In the genomic region with DNA sequence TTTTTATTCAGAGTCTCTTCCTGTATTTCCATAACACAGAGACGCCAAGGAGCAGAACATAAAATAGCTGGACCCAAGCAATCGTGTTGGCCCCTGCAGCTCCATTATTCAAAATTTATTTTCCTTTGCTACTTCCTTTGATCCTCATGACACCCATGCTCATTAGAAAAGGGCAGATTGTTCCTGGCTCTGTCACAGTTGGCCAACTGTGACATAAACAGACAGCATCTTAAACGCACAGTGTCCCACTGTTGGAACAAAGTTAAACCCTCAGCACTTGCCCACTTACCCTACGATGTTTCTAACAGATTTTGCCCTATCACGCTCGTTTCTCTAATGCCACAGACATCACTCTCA, we compare ENCODE assay signal across 12 cellular contexts. TPM values are rescaled to one million over a fixed set of nuclear protein-coding genes. Genes with fewer than 3 reads are reported as not detected.
A peak's percentile ranks its signal among the peaks of the same experiment; 100 is the strongest.
DNase-seq lines count a peak whose midpoint lies in the region; ATAC-seq, FAIRE-seq and TF ChIP-seq lines count a peak whose summit lies in the region.
"Had no signal": no experiment of that assay in that cellular context is flagged by ENCODE, and none has a peak within 500 bp of the region (broad histone marks: within the 10 kb centered on the region; RNA-seq: fewer than 3 reads in every experiment).

No MANE protein-coding gene starts in this region.

- no peaks in the 10 kb centered on the region for H3K27me3 Mint-ChIP-seq in activated naive CD4-positive, alpha-beta T cell treated with anti-CD3 and anti-CD28 coated beads for 36 hours (ENCODE audit: low read depth)
- H3K27me3 Mint-ChIP-seq: CD4-positive, CD25-positive, alpha-beta regulatory T cell had no signal

- no peak overlapping the region for H3K23ac ChIP-seq in mesenchymal stem cell (ENCODE audit: low read length in 2 of 2)

- peaks cover 35% of the 10 kb centered on the region for H3K4me1 Mint-ChIP-seq in stimulated activated effector memory CD8-positive, alpha-beta T cell treated with anti-CD3 and anti-CD28 coated beads, Interleukin-12 subunit alpha, Interleukin-12 subunit beta, amount 100 ng/mL, for 72 hours
- H3K4me1 Mint-ChIP-seq in activated naive CD4-positive, alpha-beta T cell treated with anti-CD3 and anti-CD28 coated beads for 36 hours (ENCODE audit: low read depth) = peaks cover 36% of the 10 kb centered on the region

- H3K14ac ChIP-seq in mesenchymal stem cell (ENCODE audit: low read length in 2 of 2) = no peak overlapping the region

- peak overlapping the region; percentile 35 for H2AFZ ChIP-seq in endothelial cell of umbilical vein (ENCODE audit: low read depth, low read length)
- no peak overlapping the region for H2AFZ ChIP-seq in mesenchymal stem cell (ENCODE audit: low read depth, low read length)

- peak overlapping the region; percentile 47 for H4K91ac ChIP-seq in mesenchymal stem cell (ENCODE audit: low read length)

- H3K36me3 Mint-ChIP-seq in stimulated activated effector memory CD8-positive, alpha-beta T cell treated with anti-CD3 and anti-CD28 coated beads, Interleukin-12 subunit alpha, Interleukin-12 subunit beta, amount 100 ng/mL, for 72 hours = no peaks in the 10 kb centered on the region
- peaks cover 4% of the 10 kb centered on the region for H3K36me3 Mint-ChIP-seq in activated naive CD4-positive, alpha-beta T cell treated with anti-CD3 and anti-CD28 coated beads for 36 hours (ENCODE audit: low read depth)
- H3K36me3 Mint-ChIP-seq: CD4-positive, CD25-positive, alpha-beta regulatory T cell had no signal

- H2BK5ac ChIP-seq in mesenchymal stem cell (ENCODE audit: low read depth, low read length, poor library complexity, severe bottlenecking) = no peak overlapping the region

- no peak for TF ChIP-seq EP300 in stomach (IDR thresholded peaks at IDR 0.05)

- H3K9me3 ChIP-seq in endothelial cell of umbilical vein (replicated peaks; ENCODE audit: control insufficient read depth, insufficient read depth, low read length) (no peaks in the 10 kb centered on the region), mesenchymal stem cell (ENCODE audit: control insufficient read depth, low read length) (no peaks in the 10 kb centered on the region), stomach (no peaks in the 10 kb centered on the region)

- H2BK15ac ChIP-seq in mesenchymal stem cell (ENCODE audit: low read depth, poor library complexity, severe bottlenecking) = no peak overlapping the region

- H4K20me1 ChIP-seq in endothelial cell of umbilical vein (replicated peaks; ENCODE audit: control insufficient read depth, extremely low read depth, insufficient read depth, low read length) = no peaks in the 10 kb centered on the region

- no peak for FAIRE-seq in endothelial cell of umbilical vein (lab: Jason Lieb, UNC)

- H3K27ac Mint-ChIP-seq in stimulated activated effector memory CD8-positive, alpha-beta T cell treated with anti-CD3 and anti-CD28 coated beads, Interleukin-12 subunit alpha, Interleukin-12 subunit beta, amount 100 ng/mL, for 72 hours = no peak overlapping the region
- no peak overlapping the region for H3K27ac Mint-ChIP-seq in activated naive CD4-positive, alpha-beta T cell treated with anti-CD3 and anti-CD28 coated beads for 36 hours

- dilution Hi-C loops in endothelial cell of umbilical vein (cut with MboI; ENCODE audit: extremely low pct_ligation_motif_present, low sequenced_read_pairs) = no loop called here

- H2AK5ac ChIP-seq in mesenchymal stem cell (ENCODE audit: low read length, severe bottlenecking) = peak overlapping the region; percentile 18

- H3K79me2 ChIP-seq in endothelial cell of umbilical vein (ENCODE audit: control insufficient read depth, insufficient read depth, low read length) = no peaks in the 10 kb centered on the region

- no TSS peak for BruUV-seq in endothelial cell of umbilical vein (replicated peaks; lab: Mats Ljungman, UMichigan)

- no peaks in the 10 kb centered on the region for H3K27me3 ChIP-seq in endothelial cell of umbilical vein (ENCODE audit: control insufficient read depth in 2 of 2, insufficient read depth in 2 of 2, low read length in 2 of 2)
- H3K27me3 ChIP-seq in mesenchymal stem cell (ENCODE audit: control insufficient read depth in 1 of 2, insufficient read depth in 1 of 2, low read length in 2 of 2) = no peaks in the 10 kb centered on the region
- no peaks in the 10 kb centered on the region for H3K27me3 ChIP-seq in stomach

- peak overlapping the region; percentile 42 to 91 for H2BK12ac ChIP-seq in mesenchymal stem cell (ENCODE audit: low read length in 2 of 2)

- CTCF ChIA-PET in endothelial cell of umbilical vein (lab: Charles Lee) = interaction anchor here (1.3 to 3.2 kb wide), 6 partner anchors 10 to 416 kb away, joined by 3 to 30 read pairs (median 8); no protein-coding TSS in a partner anchor
- CTCF ChIA-PET in activated naive CD4-positive, alpha-beta T cell treated with anti-CD3 and anti-CD28 coated beads for 36 hours (lab: Charles Lee) = interaction anchor here (0.7 to 7.8 kb wide), 3 partner anchors 21 to 212 kb away, joined by 3 to 49 read pairs (median 7); no protein-coding TSS in a partner anchor

- peak; percentile 25; the same call in 2 of the 3 replicates for ATAC-seq in SK-N-SH treated with all-trans-retinoic acid at 6 μM for 48 hours
- no peak for ATAC-seq in stimulated activated effector memory CD8-positive, alpha-beta T cell treated with anti-CD3 and anti-CD28 coated beads, Interleukin-12 subunit alpha, Interleukin-12 subunit beta, amount 100 ng/mL, for 72 hours
- ATAC-seq in HG03432 (IDR thresholded peaks at IDR 0.05; ENCODE audit: unreplicated experiment) = no peak

- no peak overlapping the region for H3K4me2 ChIP-seq in endothelial cell of umbilical vein (ENCODE audit: insufficient read depth, low read length)
- H3K4me2 ChIP-seq in mesenchymal stem cell (ENCODE audit: low read length, poor library complexity, severe bottlenecking) = no peak overlapping the region

- H3K9me3 Mint-ChIP-seq in stimulated activated effector memory CD8-positive, alpha-beta T cell treated with anti-CD3 and anti-CD28 coated beads, Interleukin-12 subunit alpha, Interleukin-12 subunit beta, amount 100 ng/mL, for 72 hours = no peaks in the 10 kb centered on the region
- no peaks in the 10 kb centered on the region for H3K9me3 Mint-ChIP-seq in activated naive CD4-positive, alpha-beta T cell treated with anti-CD3 and anti-CD28 coated beads for 36 hours
- H3K9me3 Mint-ChIP-seq: CD4-positive, CD25-positive, alpha-beta regulatory T cell had no signal

- H3K27ac ChIP-seq in endothelial cell of umbilical vein (ENCODE audit: insufficient read depth, low read depth, low read length) = no peak overlapping the region
- peak overlapping the region; percentile 84 for H3K27ac ChIP-seq in mesenchymal stem cell (ENCODE audit: low read length, poor library complexity, severe bottlenecking)
- H3K27ac ChIP-seq in stomach = peak overlapping the region in 4 of 5 donors; percentile 58 to 78 (median 66)

- WGBS in mesenchymal stem cell = 48% methylated on average over 6 of the region's 6 CpGs
- WGBS in stomach, 5 donors = 61 to 70% (median 68%) methylated on average over 6 of the region's 6 CpGs

- peak overlapping the region; percentile 3 to 97 for H3K4ac ChIP-seq in mesenchymal stem cell (ENCODE audit: low read depth in 1 of 2, low read length in 2 of 2)

- intact Hi-C loops in endothelial cell of umbilical vein (cut with micrococcal nuclease) = no loop called here
- intact Hi-C loops in stomach (cut with DNase I; ENCODE audit: low total_unique reads) = loop anchor here (10.0 kb wide), 1 partner anchor 137 kb away; no protein-coding TSS in a partner anchor
- intact Hi-C loops in activated naive CD4-positive, alpha-beta T cell treated with anti-CD3 and anti-CD28 coated beads for 36 hours (cut with micrococcal nuclease) = loop anchor here (1.0 to 2.0 kb wide), 4 partner anchors 13 to 87 kb away; no protein-coding TSS in a partner anchor

- H3K4me3 Mint-ChIP-seq in stimulated activated effector memory CD8-positive, alpha-beta T cell treated with anti-CD3 and anti-CD28 coated beads, Interleukin-12 subunit alpha, Interleukin-12 subunit beta, amount 100 ng/mL, for 72 hours = no peak overlapping the region
- no peak overlapping the region for H3K4me3 Mint-ChIP-seq in activated naive CD4-positive, alpha-beta T cell treated with anti-CD3 and anti-CD28 coated beads for 36 hours
- H3K4me3 Mint-ChIP-seq: CD4-positive, CD25-positive, alpha-beta regulatory T cell had no signal

- H3K18ac ChIP-seq in mesenchymal stem cell (ENCODE audit: low read depth in 1 of 2, low read length in 2 of 2) = peak overlapping the region; percentile 1 to 90

- H2BK120ac ChIP-seq in mesenchymal stem cell (ENCODE audit: low read depth, low read length) = peak overlapping the region; percentile 37

- POLR2A ChIA-PET in endothelial cell of umbilical vein (lab: Charles Lee) = no interaction called here

- no peaks in the 10 kb centered on the region for H3K9me1 ChIP-seq in endothelial cell of umbilical vein (replicated peaks; ENCODE audit: control insufficient read depth, extremely low read depth, insufficient read depth, low read length)

- H3K4me1 ChIP-seq in endothelial cell of umbilical vein (ENCODE audit: control insufficient read depth, extremely low read depth, insufficient read depth, low read length) (peaks cover 9% of the 10 kb centered on the region), mesenchymal stem cell (ENCODE audit: control insufficient read depth, insufficient read depth, low read depth, low read length) (peaks cover 16% of the 10 kb centered on the region), stomach (peaks cover 3 to 37% (median 8%) of the 10 kb centered on the region in 4 donors)

- TF ChIP-seq CTCF in endothelial cell of umbilical vein (IDR thresholded peaks at IDR 0.05; ENCODE audit: extremely low read depth in 1 of 2, insufficient read depth in 1 of 2, low read depth in 1 of 2, low read length in 2 of 2) (no peak), stomach (IDR thresholded peaks at IDR 0.05) (no peak)

- H3K4me3 ChIP-seq in endothelial cell of umbilical vein (replicated peaks in 1 of 3; ENCODE audit: insufficient read depth in 1 of 3, low read depth in 1 of 3, low read length in 3 of 3) (no peak overlapping the region), mesenchymal stem cell (ENCODE audit: insufficient read depth in 1 of 2, low read depth in 1 of 2, low read length in 2 of 2) (no peak overlapping the region), stomach (no peak overlapping the region)

- DNase-seq in endothelial cell of umbilical vein (ENCODE audit: low read depth, low spot score) = no peak
- no peak for DNase-seq in mesenchymal stem cell
- no peak for DNase-seq in stomach
- no peak for DNase-seq in stimulated activated effector memory CD8-positive, alpha-beta T cell treated with anti-CD3 and anti-CD28 coated beads, Interleukin-12 subunit alpha, Interleukin-12 subunit beta, amount 100 ng/mL, for 72 hours (ENCODE audit: low spot score in 2 of 2)
- no peak for DNase-seq in NCI-H1436 (lab: John Stamatoyannopoulos, UW)
- no peak for DNase-seq in activated naive CD4-positive, alpha-beta T cell treated with anti-CD3 and anti-CD28 coated beads for 36 hours
- DNase-seq: CD4-positive, CD25-positive, alpha-beta regulatory T cell; NCI-H1092; NCI-H510A treated with DMSO at 0.1 percent for 48 hours; T-helper 9 cell had no signal

- H3K9ac ChIP-seq in endothelial cell of umbilical vein (replicated peaks; ENCODE audit: extremely low read depth, insufficient read depth, low read length) = no peak overlapping the region
- H3K9ac ChIP-seq in mesenchymal stem cell (ENCODE audit: low read length) = peak overlapping the region; percentile 80

- H4K8ac ChIP-seq in mesenchymal stem cell (ENCODE audit: low read length) = no peak overlapping the region

- TF ChIP-seq POLR2A in endothelial cell of umbilical vein (IDR thresholded peaks at IDR 0.05; ENCODE audit: low read depth, low read length) (no peak), stomach (IDR thresholded peaks at IDR 0.05) (no peak)

- H3K36me3 ChIP-seq in endothelial cell of umbilical vein (ENCODE audit: control insufficient read depth in 2 of 2, extremely low read depth in 1 of 2, insufficient read depth in 2 of 2, low read length in 2 of 2) (no peaks in the 10 kb centered on the region), mesenchymal stem cell (ENCODE audit: control insufficient read depth in 1 of 2, insufficient read depth in 2 of 2, low read depth in 1 of 2, low read length in 2 of 2) (no peaks in the 10 kb centered on the region), stomach (no peaks in the 10 kb centered on the region)

- H3K79me1 ChIP-seq in mesenchymal stem cell (replicated peaks; ENCODE audit: low read length, poor library complexity, severe bottlenecking) = no peaks in the 10 kb centered on the region

RNA-seq across cellular contexts. Expression of a gene that starts 35.9 kb away (rescaled TPM):
- not detected in 2 replicates for total RNA-seq in endothelial cell of umbilical vein
- not detected in 2 replicates for polyA plus RNA-seq in endothelial cell of umbilical vein
- polyA plus RNA-seq in endothelial cell of umbilical vein (2011; cell fraction: cytosol; rRNA removed) = 0.14 TPM in 1 of 2 replicates, not detected in the other
- polyA plus RNA-seq in endothelial cell of umbilical vein (2011; cell fraction: nucleus; rRNA removed) = not detected in 2 replicates
- polyA plus RNA-seq in endothelial cell of umbilical vein (2012) = not detected in 2 replicates
- not detected in 2 replicates for polyA minus RNA-seq in endothelial cell of umbilical vein
- polyA minus RNA-seq in endothelial cell of umbilical vein (2011; cell fraction: cytosol; rRNA and poly(A)+ RNA removed) = not detected
- not detected in 2 replicates for polyA minus RNA-seq in endothelial cell of umbilical vein (2011; cell fraction: nucleus; rRNA and poly(A)+ RNA removed)
- 3.4 TPM for polyA plus RNA-seq in mesenchymal stem cell (2013, experiment 1 of 2)
- polyA plus RNA-seq in mesenchymal stem cell (2013, experiment 2 of 2) = 3.0 TPM
- total RNA-seq in stomach = 10 to 100 TPM in 4 of 5 donors, 1 to 10 TPM in 1; 2.3 to 99.6 (median 30.7) TPM
- 100 to 1,000 TPM in 1 of 3 donors, 10 to 100 TPM in 2; 11.9 to 111 (median 18.9) TPM for polyA plus RNA-seq in stomach
- 10 to 100 TPM; 10.3 to 10.5 TPM for total RNA-seq in activated naive CD4-positive, alpha-beta T cell treated with anti-CD3 and anti-CD28 coated beads for 36 hours
